In genomic region chr2:148218326-148219075, GRCh38 we compare ENCODE assay signal across 28 cellular contexts.
DNase-seq lines count a peak whose midpoint lies in the region; ATAC-seq and TF ChIP-seq lines count a peak whose summit lies in the region.
"Had no signal": no experiment of that assay in that cellular context is flagged by ENCODE, and none has a peak within 500 bp of the region (broad histone marks: within the 10 kb centered on the region; RNA-seq: fewer than 3 reads in every experiment).

No MANE protein-coding gene starts in this region.

- peaks cover 29% of the 10 kb centered on the region for H3K9me3 Mint-ChIP-seq in nephron progenitor cell

- no peak overlapping the region for H3K27ac Mint-ChIP-seq in nephron progenitor cell
- H3K27ac Mint-ChIP-seq: activated CD4-positive, alpha-beta T cell treated with anti-CD3 and anti-CD28 coated beads, Interleukin-2, amount 10 ng/mL, durations not matched to agents 24 days and 14 days; activated CD8-positive, alpha-beta memory T cell treated with anti-CD3 and anti-CD28 coated beads, Interleukin-2, amount 10 ng/mL, durations not matched to agents 7 days and 5 days; activated naive CD4-positive, alpha-beta T cell treated with anti-CD3 and anti-CD28 coated beads, Interleukin-2, amount 50 U/mL, for 72 hours; activated T-helper 1 cell treated with anti-CD3 and anti-CD28 coated beads, Interleukin-12 subunit alpha, Interleukin-12 subunit beta, Interleukin-2, Interleukin-4 antibody, amounts not matched to agents 30 ng/mL and 10 ng/mL and 1 ng/mL, durations not matched to agents 14 hours and 24 hours and 36 hours had no signal

- H3K4me3 ChIP-seq in fibroblast of mammary gland (ENCODE audit: control insufficient read depth, low read depth, low read length): no peak overlapping the region
- H3K4me3 ChIP-seq: ascending aorta, heart right ventricle, skin epidermis, upper lobe of right lung had no signal

- no peak overlapping the region for H3K4me3 Mint-ChIP-seq in nephron progenitor cell
- H3K4me3 Mint-ChIP-seq: activated CD4-positive, alpha-beta T cell treated with anti-CD3 and anti-CD28 coated beads, Interleukin-2, amount 10 ng/mL, durations not matched to agents 24 days and 14 days; activated CD8-positive, alpha-beta memory T cell treated with anti-CD3 and anti-CD28 coated beads, Interleukin-2, amount 10 ng/mL, durations not matched to agents 7 days and 5 days; activated T-helper 1 cell treated with anti-CD3 and anti-CD28 coated beads, Interleukin-12 subunit alpha, Interleukin-12 subunit beta, Interleukin-2, Interleukin-4 antibody, amounts not matched to agents 30 ng/mL and 10 ng/mL and 1 ng/mL, durations not matched to agents 14 hours and 24 hours and 36 hours had no signal

- ATAC-seq in Right ventricle myocardium superior (ENCODE audit: poor library complexity): no peak
- ATAC-seq: activated CD8-positive, alpha-beta memory T cell treated with anti-CD3 and anti-CD28 coated beads, Interleukin-2, amount 10 ng/mL, durations not matched to agents 7 days and 5 days; activated naive CD4-positive, alpha-beta T cell treated with anti-CD3 and anti-CD28 coated beads, Interleukin-2, amount 50 U/mL, for 72 hours; heart right ventricle; left lobe of liver; SK-N-SH treated with all-trans-retinoic acid at 6 μM for 48 hours; upper lobe of right lung had no signal

- intact Hi-C loops in Right ventricle myocardium superior (cut with DNase I): no loop called here

- peaks cover 29% of the 10 kb centered on the region for H3K36me3 Mint-ChIP-seq in nephron progenitor cell (ENCODE audit: low read depth)

- TF ChIP-seq CTCF in fibroblast of mammary gland (conservative IDR thresholded peaks at IDR 0.05; ENCODE audit: control insufficient read depth, insufficient read depth, low read depth, low read length) (no peak), nephron progenitor cell (IDR thresholded peaks at IDR 0.05) (no peak)

- H3K4me1 Mint-ChIP-seq in nephron progenitor cell: no peaks in the 10 kb centered on the region
- H3K4me1 Mint-ChIP-seq: activated CD4-positive, alpha-beta T cell treated with anti-CD3 and anti-CD28 coated beads, Interleukin-2, amount 10 ng/mL, durations not matched to agents 24 days and 14 days; activated CD8-positive, alpha-beta memory T cell treated with anti-CD3 and anti-CD28 coated beads, Interleukin-2, amount 10 ng/mL, durations not matched to agents 7 days and 5 days had no signal

- H3K27me3 Mint-ChIP-seq in nephron progenitor cell (ENCODE audit: low read depth, poor library complexity): no peaks in the 10 kb centered on the region
- H3K27me3 Mint-ChIP-seq: activated CD4-positive, alpha-beta T cell treated with anti-CD3 and anti-CD28 coated beads, Interleukin-2, amount 10 ng/mL, durations not matched to agents 24 days and 14 days; activated CD8-positive, alpha-beta memory T cell treated with anti-CD3 and anti-CD28 coated beads, Interleukin-2, amount 10 ng/mL, durations not matched to agents 7 days and 5 days; naive B cell had no signal

- DNase-seq in Ammon's horn (ENCODE audit: low spot score) (peak; percentile 7), HCEC 1CT (peak; percentile 43), NCI-H69 (lab: John Stamatoyannopoulos, UW) (peak; percentile 45), fibroblast of mammary gland (ENCODE audit: low read depth) (peak; percentile 11), D341Med (ENCODE audit: low spot score) (no peak), Right ventricle myocardium superior (no peak), nephron progenitor cell (no peak), iPS-NIHi7 (ENCODE audit: extremely low spot score) (no peak)
- DNase-seq: activated CD4-positive, alpha-beta T cell treated with anti-CD3 and anti-CD28 coated beads, Interleukin-2, amount 10 ng/mL, durations not matched to agents 24 days and 14 days; activated CD8-positive, alpha-beta memory T cell treated with anti-CD3 and anti-CD28 coated beads, Interleukin-2, amount 10 ng/mL, durations not matched to agents 7 days and 5 days; DMS79 treated with DMSO at 0.1 percent for 48 hours; H7; heart right ventricle; Karpas-422; naive B cell; NCI-H1092; NCI-H1930; NCI-H524; nucleus accumbens; stimulated activated CD4-positive, alpha-beta T cell treated with anti-CD3 and anti-CD28 coated beads, Interleukin-2, amount 100 ng/mL, for 24 hours; substantia nigra; upper lobe of right lung had no signal

Comparison
In these comparisons a context has a peak if more than half of its experiments do, and no peak if none do; other contexts are left out.
1. DNase-seq: peak in Ammon's horn (single experiment), HCEC 1CT (single experiment), NCI-H69 (single experiment) and fibroblast of mammary gland (single experiment); none in D341Med (single experiment), Right ventricle myocardium superior (single experiment), nephron progenitor cell (single experiment) and iPS-NIHi7 (single experiment).